In the genomic region with DNA sequence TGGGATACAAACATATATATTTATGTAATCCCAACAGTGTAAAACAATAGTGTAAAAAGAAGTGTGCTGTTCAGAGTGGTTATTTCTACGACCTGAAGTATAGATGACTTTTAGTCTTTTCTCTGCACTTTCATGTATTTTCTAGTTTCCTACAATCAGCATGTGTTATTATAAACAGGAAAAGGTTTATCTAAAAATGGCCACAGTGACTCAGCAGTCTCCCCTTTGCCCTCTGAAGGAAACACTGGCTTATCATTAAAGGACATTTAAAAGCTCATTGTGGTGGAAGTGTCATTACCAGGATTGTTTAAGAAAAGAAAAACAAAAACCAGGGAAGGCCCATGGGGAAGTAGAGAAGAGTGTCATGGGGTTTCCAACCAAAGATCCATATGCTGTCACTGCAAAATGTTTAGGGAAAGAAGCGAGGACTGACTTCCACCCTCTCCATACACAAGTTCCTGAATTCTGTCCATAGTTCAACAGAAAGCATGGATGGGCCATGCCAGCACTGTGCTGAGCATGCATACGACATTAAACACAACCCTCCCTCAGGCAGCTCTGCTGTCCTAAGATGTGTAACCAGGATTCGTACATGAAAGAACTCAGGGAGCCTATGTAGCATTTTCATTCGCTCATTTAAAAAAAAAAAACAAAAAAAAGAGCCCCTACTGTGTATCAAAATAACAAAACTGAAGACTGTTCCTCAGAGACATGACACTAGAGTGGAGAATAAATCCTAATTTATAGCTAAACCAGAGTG, we compare ENCODE assay signal across 9 cellular contexts. TPM values are rescaled to one million over a fixed set of nuclear protein-coding genes. Genes with fewer than 3 reads are reported as not detected.
DNase-seq lines count a peak whose midpoint lies in the region; ATAC-seq and TF ChIP-seq lines count a peak whose summit lies in the region.
"Had no signal": no experiment of that assay in that cellular context is flagged by ENCODE, and none has a peak within 500 bp of the region (broad histone marks: within the 10 kb centered on the region; RNA-seq: fewer than 3 reads in every experiment).

No MANE protein-coding gene starts in this region.

- H3K4me3 Mint-ChIP-seq in MCF 10A (ENCODE audit: unreplicated experiment) (no peak overlapping the region), nephron (no peak overlapping the region)

- H2AFZ ChIP-seq in mammary epithelial cell (ENCODE audit: low read depth, low read length) (no peak overlapping the region), MM.1S (ENCODE audit: low read length) (no peak overlapping the region)

- H3F3A ChIP-seq in MM.1S (ENCODE audit: insufficient read depth, low read length): peaks cover 18% of the 10 kb centered on the region

- no peak for ATAC-seq in HG03520 (IDR thresholded peaks at IDR 0.05; ENCODE audit: unreplicated experiment)
- no peak for ATAC-seq in omental fat pad (ENCODE audit: low FRiP score)

- H3K9ac ChIP-seq in mammary epithelial cell (ENCODE audit: insufficient read depth, low read length): no peak overlapping the region
- H3K9ac ChIP-seq in MM.1S (ENCODE audit: low read length): peak overlapping the region; percentile 30; the same call in 1 of the 2 replicates

- H3K9me2 ChIP-seq in MM.1S (replicated peaks; ENCODE audit: insufficient read depth, low read length): no peaks in the 10 kb centered on the region

- H3K27me3 Mint-ChIP-seq in MCF 10A (ENCODE audit: insufficient read depth, unreplicated experiment) (no peaks in the 10 kb centered on the region), nephron (ENCODE audit: low read depth) (no peaks in the 10 kb centered on the region)

- H3K27ac ChIP-seq in mammary epithelial cell (ENCODE audit: insufficient read depth, low read depth, low read length) (no peak overlapping the region), MM.1S (ENCODE audit: low read length) (peak overlapping the region; percentile 86)

- H3K4me1 Mint-ChIP-seq in MCF 10A (ENCODE audit: insufficient read depth, unreplicated experiment) (peaks cover 11% of the 10 kb centered on the region), nephron (peaks cover 29% of the 10 kb centered on the region)

- H3K36me3 Mint-ChIP-seq in MCF 10A (ENCODE audit: insufficient read depth, unreplicated experiment) (peaks cover 6% of the 10 kb centered on the region), nephron (ENCODE audit: low read depth) (peaks cover 77% of the 10 kb centered on the region)

- H3K27ac Mint-ChIP-seq in MCF 10A (ENCODE audit: low read depth, unreplicated experiment): peak overlapping the region; percentile 4
- peak overlapping the region; percentile 38 to 74 (median 58) for H3K27ac Mint-ChIP-seq in nephron

- intact Hi-C loops in MCF 10A (cut with micrococcal nuclease) (no loop called here), mammary epithelial cell (cut with micrococcal nuclease) (no loop called here)

- BruUV-seq in MCF 10A (replicated peaks; lab: Mats Ljungman, UMichigan) (no TSS peak), mammary epithelial cell (replicated peaks; lab: Mats Ljungman, UMichigan) (no TSS peak)

- no peak overlapping the region for H3K4me3 ChIP-seq in mammary epithelial cell (replicated peaks in 1 of 3; ENCODE audit: insufficient read depth in 1 of 3, low read depth in 2 of 3, low read length in 3 of 3)
- H3K4me3 ChIP-seq in MM.1S (ENCODE audit: low read length): peak overlapping the region; percentile 21

- CTCF ChIA-PET in MCF 10A (lab: Yijun Ruan, JAX) (interaction anchor here (0.6 to 1.5 kb wide), 3 partner anchors 10 to 220 kb away, joined by 3 read pairs; a partner anchor contains a TSS), mammary epithelial cell (lab: Charles Lee; ENCODE audit: low non-redundant PET) (no interaction called here)

- peaks cover 5% of the 10 kb centered on the region for H3K36me3 ChIP-seq in mammary epithelial cell (ENCODE audit: insufficient read depth, low read length)
- H3K36me3 ChIP-seq in MM.1S (replicated peaks; ENCODE audit: insufficient read depth, low read length): no peaks in the 10 kb centered on the region

- 95% methylated on average over 5 of the region's 5 CpGs for WGBS in mammary epithelial cell (ENCODE audit: low coverage, missing lambda C conversion rate)

- TF ChIP-seq CTCF in MCF 10A (IDR thresholded peaks at IDR 0.05; ENCODE audit: unreplicated experiment): no peak
- no peak for TF ChIP-seq CTCF in mammary epithelial cell (conservative IDR thresholded peaks at IDR 0.05 in 1 of 2, IDR thresholded peaks at IDR 0.05 in 1 of 2; ENCODE audit: extremely low read depth in 1 of 2, insufficient read depth in 1 of 2, low read depth in 1 of 2, low read length in 2 of 2)
- no peak for TF ChIP-seq CTCF in MM.1S (IDR thresholded peaks at IDR 0.05; ENCODE audit: low read length)
- TF ChIP-seq CTCF in nephron (IDR thresholded peaks at IDR 0.05; ENCODE audit: unreplicated experiment in 3 of 3): no peak
- TF ChIP-seq CTCF in omental fat pad (IDR thresholded peaks at IDR 0.05): no peak

- H4K20me1 ChIP-seq in mammary epithelial cell (ENCODE audit: insufficient read depth, low read length): no peaks in the 10 kb centered on the region
- H4K20me1 ChIP-seq in MM.1S (ENCODE audit: insufficient read depth, low read length): no peaks in the 10 kb centered on the region

- no peaks in the 10 kb centered on the region for H3K79me2 ChIP-seq in mammary epithelial cell (ENCODE audit: insufficient read depth, low read length)
- H3K79me2 ChIP-seq in MM.1S (ENCODE audit: low read length): peaks cover 79% of the 10 kb centered on the region

- in situ Hi-C loops in mammary epithelial cell (cut with MboI; ENCODE audit: low sequenced_read_pairs in 2 of 2): loop anchor here in 1 of 2 donors (25.0 kb wide), 1 partner anchor 173 kb away; a partner anchor contains a TSS

- H3K9me3 Mint-ChIP-seq in MCF 10A (ENCODE audit: unreplicated experiment): peaks cover 17% of the 10 kb centered on the region
- H3K9me3 Mint-ChIP-seq in nephron: peaks cover 43% of the 10 kb centered on the region

- H3K9me3 ChIP-seq in mammary epithelial cell (replicated peaks; ENCODE audit: insufficient read depth, low read length) (no peaks in the 10 kb centered on the region), MM.1S (replicated peaks; ENCODE audit: insufficient read depth, low read length) (no peaks in the 10 kb centered on the region)

- H3K4me1 ChIP-seq in mammary epithelial cell (ENCODE audit: insufficient read depth, low read length) (no peaks in the 10 kb centered on the region), MM.1S (ENCODE audit: low read length) (peaks cover 46% of the 10 kb centered on the region)

- dilution Hi-C loops in mammary epithelial cell (cut with HindIII; ENCODE audit: low sequenced_read_pairs): no loop called here

- POLR2A ChIA-PET in MCF 10A (lab: Yijun Ruan, JAX): interaction anchor here (0.6 to 1.3 kb wide), 3 partner anchors 10 to 188 kb away, joined by 3 to 7 read pairs (median 3); a partner anchor contains a TSS

- H3K27me3 ChIP-seq in mammary epithelial cell (ENCODE audit: insufficient read depth, low read length): no peaks in the 10 kb centered on the region
- H3K27me3 ChIP-seq in MM.1S (replicated peaks; ENCODE audit: insufficient read depth, low read length): no peaks in the 10 kb centered on the region

- H3K4me2 ChIP-seq in mammary epithelial cell (ENCODE audit: insufficient read depth, low read depth, low read length): no peak overlapping the region
- H3K4me2 ChIP-seq in MM.1S (ENCODE audit: low read depth, low read length): peak overlapping the region; percentile 70

- no peak for DNase-seq in MCF 10A (ENCODE audit: unreplicated experiment)
- DNase-seq in mammary epithelial cell: no peak
- peak; percentile 78 for DNase-seq in MM.1S
- DNase-seq in dermis blood vessel endothelial cell: peak; percentile 89
- DNase-seq in omental fat pad (ENCODE audit: low spot score): no peak
- no peak for DNase-seq in NCI-H2029 treated with DMSO at 0.1 percent for 48 hours (lab: John Stamatoyannopoulos, UW)
- DNase-seq: activated T-cell treated with anti-CD3 and anti-CD28 coated beads, Interleukin-2, amount 50 U/mL, for 4 hours had no signal

RNA-seq across cellular contexts. Expression of a gene that starts 10.2 kb away (rescaled TPM):
- total RNA-seq in MCF 10A (2022) (66.0 and 71.0 TPM in 2 replicates), mammary epithelial cell (10 to 100 TPM; 45.2 to 55.8 TPM), dermis blood vessel endothelial cell (20.8 and 29.5 TPM in 2 replicates), omental fat pad (10 to 100 TPM; 24.6 to 50.8 (median 29.6) TPM)
- 50.3 TPM for polyA plus RNA-seq in mammary epithelial cell
- 47.7 TPM for polyA minus RNA-seq in mammary epithelial cell

RNA-seq across cellular contexts. Expression of a gene that starts 12.4 kb away (rescaled TPM):
- total RNA-seq in MCF 10A (2022): not detected in 2 replicates
- total RNA-seq in mammary epithelial cell: 1 to 10 TPM in 1 of 2 donors, not detected in 1; 1.0 TPM
- not detected for polyA plus RNA-seq in mammary epithelial cell
- not detected for polyA minus RNA-seq in mammary epithelial cell
- 40.7 and 76.1 TPM in 2 replicates for total RNA-seq in dermis blood vessel endothelial cell
- 100 to 1,000 TPM in 1 of 4 donors, 10 to 100 TPM in 3; 25.9 to 106 (median 62.1) TPM for total RNA-seq in omental fat pad

RNA-seq across cellular contexts. Expression of a gene that starts 51.0 kb away (rescaled TPM):
- total RNA-seq in MCF 10A (2022) (6.7 and 7.3 TPM in 2 replicates), mammary epithelial cell (10 to 100 TPM; 31.5 to 33.8 TPM), dermis blood vessel endothelial cell (5.3 and 7.7 TPM in 2 replicates), omental fat pad (10 to 100 TPM in 3 of 4 donors, 1 to 10 TPM in 1; 9.8 to 51.9 (median 10.3) TPM)
- polyA plus RNA-seq in mammary epithelial cell: 17.5 TPM
- polyA minus RNA-seq in mammary epithelial cell: 14.5 TPM

Comparison
In these comparisons a context has a peak if more than half of its experiments do, and no peak if none do; other contexts are left out.
1. DNase-seq: peak in MM.1S (single experiment) and dermis blood vessel endothelial cell (single experiment); none in MCF 10A (single experiment), mammary epithelial cell (single experiment), omental fat pad (single experiment) and NCI-H2029 treated with DMSO at 0.1 percent for 48 hours (single experiment).
2. RNA of a gene that starts 12.4 kb away (total RNA-seq): 25.9 to 106 TPM in omental fat pad and 40.7 to 76.1 TPM in dermis blood vessel endothelial cell; 1.0 TPM in mammary epithelial cell and not detected in MCF 10A; every median in the first group is over 10 times any median in the second.